Comparison of ENCODE assay signal across 13 cellular contexts in genomic region chr2:205405752-205406151, GRCh38.
DNase-seq lines count a peak whose midpoint lies in the region; ATAC-seq and TF ChIP-seq lines count a peak whose summit lies in the region.
"Had no signal": no experiment of that assay in that cellular context is flagged by ENCODE, and none has a peak within 500 bp of the region (broad histone marks: within the 10 kb centered on the region; RNA-seq: fewer than 3 reads in every experiment).

No MANE protein-coding gene starts in this region.

- H3K27me3 ChIP-seq in SK-N-SH (ENCODE audit: insufficient read depth): no peaks in the 10 kb centered on the region
- H3K27me3 ChIP-seq in skeletal muscle satellite cell (ENCODE audit: control insufficient read depth, insufficient read depth, low read length): no peaks in the 10 kb centered on the region
- H3K27me3 ChIP-seq in lower lobe of right lung (ENCODE audit: low read depth): no peaks in the 10 kb centered on the region

- no peak for TF ChIP-seq CTCF in SK-N-SH (IDR thresholded peaks at IDR 0.05)
- no peak for TF ChIP-seq CTCF in lower lobe of right lung (IDR thresholded peaks at IDR 0.05)

- intact Hi-C loops in lower lobe of right lung (cut with DNase I): no loop called here

- peak; percentile 69 for DNase-seq in GM04503 (ENCODE audit: low read depth)
- DNase-seq in SK-N-SH: no peak
- peak; percentile 90 for DNase-seq in fibroblast of peridontal ligament (ENCODE audit: extremely low read depth)
- no peak for DNase-seq in HEK293T (ENCODE audit: extremely low spot score)
- no peak for DNase-seq in KG1 (lab: John Stamatoyannopoulos, UW)
- DNase-seq in lower lobe of right lung: no peak
- DNase-seq: activated CD4-positive, alpha-beta T cell treated with anti-CD3 and anti-CD28 coated beads, Interleukin-2, amount 50 U/mL, for 1 hour; NCI-H2029 treated with DMSO at 0.1 percent for 48 hours; stimulated activated CD4-positive, alpha-beta T cell treated with anti-CD3 and anti-CD28 coated beads, Interleukin-4, amount 100 ng/mL, for 1 hour; stimulated activated naive CD8-positive, alpha-beta T cell treated with anti-CD3 and anti-CD28 coated beads, Interleukin-15, amount 100 ng/mL, for 72 hours had no signal

- H3K27ac ChIP-seq in SK-N-SH (ENCODE audit: low read depth in 2 of 2, low read length in 1 of 2) (peak overlapping the region; percentile 89 to 93), lower lobe of right lung (no peak overlapping the region)
- H3K27ac ChIP-seq: KMS-11 had no signal

- peak overlapping the region in 1 of 2 experiments; percentile 30; a peak in 1 of 4 replicates for H3K4me3 ChIP-seq in SK-N-SH (ENCODE audit: low read depth in 2 of 2, low read length in 1 of 2)
- peak overlapping the region; percentile 38 for H3K4me3 ChIP-seq in skeletal muscle satellite cell (ENCODE audit: low read length)
- no peak overlapping the region for H3K4me3 ChIP-seq in lower lobe of right lung

- no peaks in the 10 kb centered on the region for H3K79me2 ChIP-seq in SK-N-SH (ENCODE audit: insufficient read depth)

- H2AFZ ChIP-seq in SK-N-SH (ENCODE audit: low read depth): 0 out of 2 replicates have a peak overlapping the region, but pooled peaks have one; percentile 2

- peaks cover 46% of the 10 kb centered on the region for H3F3A ChIP-seq in SK-N-SH (replicated peaks; ENCODE audit: insufficient read depth)

- peak in 1 of 2 experiments; percentile 83; a peak in 2 of 4 replicates for TF ChIP-seq EP300 in SK-N-SH (IDR thresholded peaks at IDR 0.05; ENCODE audit: borderline replicate concordance in 1 of 2, low read depth in 1 of 2, low read length in 1 of 2)

- H3K9me3 ChIP-seq in SK-N-SH (no peaks in the 10 kb centered on the region), skeletal muscle satellite cell (replicated peaks; ENCODE audit: low read length) (no peaks in the 10 kb centered on the region), lower lobe of right lung (no peaks in the 10 kb centered on the region)

- H3K9me2 ChIP-seq in SK-N-SH: no peaks in the 10 kb centered on the region

- H3K9ac ChIP-seq in SK-N-SH: peak overlapping the region; percentile 32; the same call in 1 of the 2 replicates
- H3K9ac ChIP-seq in skeletal muscle satellite cell (ENCODE audit: low read depth, low read length): no peak overlapping the region
- H3K9ac ChIP-seq: KMS-11 had no signal

- no peak for TF ChIP-seq RAD21 in SK-N-SH (IDR thresholded peaks at IDR 0.05; ENCODE audit: low read length)

- CTCF ChIA-PET in SK-N-SH (lab: Yijun Ruan, JAX): interaction anchor here (2.9 kb wide), 1 partner anchor 270 kb away, joined by 12 read pairs; no protein-coding TSS in a partner anchor
- CTCF ChIA-PET in HEK293T (lab: Yijun Ruan, JAX): no interaction called here

- H4K20me1 ChIP-seq in SK-N-SH (ENCODE audit: insufficient read depth): peaks cover 4% of the 10 kb centered on the region

- POLR2A ChIA-PET in SK-N-SH (lab: Yijun Ruan, JAX) (no interaction called here), HEK293T (lab: Yijun Ruan, JAX) (no interaction called here)

- H3K4me1 ChIP-seq in SK-N-SH (ENCODE audit: control insufficient read depth in 1 of 2, insufficient read depth in 2 of 2, low read depth in 1 of 2, low read length in 1 of 2): peaks cover 14 to 23% of the 10 kb centered on the region in 2 experiments
- peaks cover 31% of the 10 kb centered on the region for H3K4me1 ChIP-seq in skeletal muscle satellite cell (ENCODE audit: control insufficient read depth, insufficient read depth, low read length)
- H3K4me1 ChIP-seq in lower lobe of right lung: no peaks in the 10 kb centered on the region

- 20% methylated on average over 3 of the region's 3 CpGs for WGBS in SK-N-SH (ENCODE audit: low lambda C conversion rate)

- no peak for ATAC-seq in lower lobe of right lung
- ATAC-seq: HCT116 had no signal

- H3K4me2 ChIP-seq in SK-N-SH (peak overlapping the region; percentile 66), skeletal muscle satellite cell (ENCODE audit: low read length) (peak overlapping the region; percentile 65)
- H3K4me2 ChIP-seq: KMS-11 had no signal

- H3K36me3 ChIP-seq in SK-N-SH (replicated peaks in 1 of 2; ENCODE audit: control insufficient read depth in 1 of 2, insufficient read depth in 2 of 2, low read length in 1 of 2) (no peaks in the 10 kb centered on the region), skeletal muscle satellite cell (ENCODE audit: insufficient read depth, low read length) (no peaks in the 10 kb centered on the region), lower lobe of right lung (no peaks in the 10 kb centered on the region)

TF ChIP-seq in SK-N-SH, 30 proteins besides CTCF, POLR2A, EP300 and RAD21 (continues in another document):
- TF ChIP-seq FOXM1 (IDR thresholded peaks at IDR 0.05; ENCODE audit: low read depth) (no peak; the same call in 1 of the 2 replicates), NRF1 (IDR thresholded peaks at IDR 0.05; ENCODE audit: low read depth, low read length) (no peak), TAF1 (IDR thresholded peaks at IDR 0.05; ENCODE audit: borderline replicate concordance, low read depth, low read length) (no peak), RFX5 (IDR thresholded peaks at IDR 0.05; ENCODE audit: low read length) (no peak), RCOR1 (IDR thresholded peaks at IDR 0.05; ENCODE audit: low read length) (no peak), SMC3 (IDR thresholded peaks at IDR 0.05; ENCODE audit: low read depth, low read length) (no peak), GATA2 (CRISPR knock-in tag; IDR thresholded peaks at IDR 0.05) (no peak), MEF2A (IDR thresholded peaks at IDR 0.05; ENCODE audit: borderline replicate concordance, low read depth) (peak; percentile 56), POLR2AphosphoS5 (IDR thresholded peaks at IDR 0.05; ENCODE audit: low read depth, low read length) (peak; percentile 22; the same call in 1 of the 2 replicates), EZH2phosphoT487 (IDR thresholded peaks at IDR 0.05; ENCODE audit: borderline replicate concordance, low read depth) (no peak)
- TF ChIP-seq, protein P1, sequence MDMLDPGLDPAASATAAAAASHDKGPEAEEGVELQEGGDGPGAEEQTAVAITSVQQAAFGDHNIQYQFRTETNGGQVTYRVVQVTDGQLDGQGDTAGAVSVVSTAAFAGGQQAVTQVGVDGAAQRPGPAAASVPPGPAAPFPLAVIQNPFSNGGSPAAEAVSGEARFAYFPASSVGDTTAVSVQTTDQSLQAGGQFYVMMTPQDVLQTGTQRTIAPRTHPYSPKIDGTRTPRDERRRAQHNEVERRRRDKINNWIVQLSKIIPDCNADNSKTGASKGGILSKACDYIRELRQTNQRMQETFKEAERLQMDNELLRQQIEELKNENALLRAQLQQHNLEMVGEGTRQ (IDR thresholded peaks at IDR 0.05; ENCODE audit: borderline replicate concordance, low read depth, low read length): no peak
- TF ChIP-seq, protein P2, sequence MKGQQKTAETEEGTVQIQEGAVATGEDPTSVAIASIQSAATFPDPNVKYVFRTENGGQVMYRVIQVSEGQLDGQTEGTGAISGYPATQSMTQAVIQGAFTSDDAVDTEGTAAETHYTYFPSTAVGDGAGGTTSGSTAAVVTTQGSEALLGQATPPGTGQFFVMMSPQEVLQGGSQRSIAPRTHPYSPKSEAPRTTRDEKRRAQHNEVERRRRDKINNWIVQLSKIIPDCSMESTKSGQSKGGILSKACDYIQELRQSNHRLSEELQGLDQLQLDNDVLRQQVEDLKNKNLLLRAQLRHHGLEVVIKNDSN (IDR thresholded peaks at IDR 0.05; ENCODE audit: borderline replicate concordance, low read depth): no peak
- TF ChIP-seq, protein P3, sequence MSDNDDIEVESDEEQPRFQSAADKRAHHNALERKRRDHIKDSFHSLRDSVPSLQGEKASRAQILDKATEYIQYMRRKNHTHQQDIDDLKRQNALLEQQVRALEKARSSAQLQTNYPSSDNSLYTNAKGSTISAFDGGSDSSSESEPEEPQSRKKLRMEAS (IDR thresholded peaks at IDR 0.05; ENCODE audit: low read depth): 0 out of 2 replicates have a peak, but pooled peaks have one; percentile 23

TF ChIP-seq in HEK293T, 16 proteins besides CTCF, POLR2A, EP300 and RAD21:
- TF ChIP-seq LEF1 (IDR thresholded peaks at IDR 0.05; ENCODE audit: borderline replicate concordance) (no peak), FOXM1 (IDR thresholded peaks at IDR 0.05; ENCODE audit: borderline replicate concordance) (no peak), ELF4 (IDR thresholded peaks at IDR 0.05) (no peak), FOXK2 (IDR thresholded peaks at IDR 0.05) (no peak), SUZ12 (IDR thresholded peaks at IDR 0.05) (no peak), FOXA1 (IDR thresholded peaks at IDR 0.05) (no peak), L3MBTL2 (conservative IDR thresholded peaks at IDR 0.05) (no peak), BHLHE40 (IDR thresholded peaks at IDR 0.05; ENCODE audit: borderline replicate concordance) (no peak), TARDBP (IDR thresholded peaks at IDR 0.05) (no peak), ZNF384 (IDR thresholded peaks at IDR 0.05) (no peak), SP1 (IDR thresholded peaks at IDR 0.05) (no peak), CTBP1 (IDR thresholded peaks at IDR 0.05; ENCODE audit: borderline replicate concordance) (no peak), ARNT (IDR thresholded peaks at IDR 0.05) (no peak)
TF ChIP-seq in HEK293T: peak in this region for 0.

Comparison
In these comparisons a context has a peak if more than half of its experiments do, and no peak if none do; other contexts are left out.
1. DNase-seq: peak in GM04503 (single experiment) and fibroblast of peridontal ligament (single experiment); none in SK-N-SH (single experiment), HEK293T (single experiment), KG1 (single experiment) and lower lobe of right lung (single experiment).